Comparison of ENCODE assay signal across 24 cellular contexts in the genomic region with DNA sequence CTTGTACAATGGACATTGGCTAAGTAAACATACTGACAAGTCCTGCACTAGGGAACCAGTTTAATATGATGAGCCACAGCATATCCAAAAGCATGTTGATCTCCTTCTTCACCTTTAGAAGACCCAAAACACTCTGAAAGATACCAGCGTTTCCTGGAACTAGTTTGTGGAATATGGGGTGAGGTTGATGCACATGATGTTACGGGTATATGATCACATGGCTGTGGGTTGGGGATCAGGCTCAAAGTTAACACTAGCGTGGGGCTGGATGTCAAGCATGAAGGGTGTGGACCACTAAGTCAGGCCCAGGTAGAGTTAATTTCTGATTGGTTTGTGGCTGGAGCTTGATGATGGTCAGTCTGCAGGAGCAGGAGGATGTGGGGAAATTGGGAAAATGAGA. TPM values are rescaled to one million over a fixed set of nuclear protein-coding genes. Genes with fewer than 3 reads are reported as not detected.
DNase-seq lines count a peak whose midpoint lies in the region; ATAC-seq and TF ChIP-seq lines count a peak whose summit lies in the region.
"Had no signal": no experiment of that assay in that cellular context is flagged by ENCODE, and none has a peak within 500 bp of the region (broad histone marks: within the 10 kb centered on the region; RNA-seq: fewer than 3 reads in every experiment).

No MANE protein-coding gene starts in this region.

- POLR2A ChIA-PET in OCI-LY7 (lab: Charles Lee), result interaction anchor here (1.3 to 8.1 kb wide), 3 partner anchors 34 to 43 kb away, joined by 4 to 93 read pairs (median 9); no protein-coding TSS in a partner anchor
- POLR2A ChIA-PET in CD8-positive, alpha-beta memory T cell (lab: Charles Lee), result no interaction called here

- peak overlapping the region; percentile 77 for H3K4me2 ChIP-seq in OCI-LY7 (ENCODE audit: low read length)

- no peak for ATAC-seq in natural killer cell treated with Interleukin-12 subunit alpha and Interleukin-12 subunit beta and Interleukin-15 and Interleukin-18, amount 100 ng/mL, for 72 hours
- no peak for ATAC-seq in natural killer cell
- ATAC-seq: HCT116, Panc1, Right ventricle myocardium inferior had no signal

- H3K9me3 Mint-ChIP-seq in natural killer cell treated with Interleukin-12 subunit alpha and Interleukin-12 subunit beta and Interleukin-15 and Interleukin-18, amount 100 ng/mL, for 72 hours, result no peaks in the 10 kb centered on the region
- H3K9me3 Mint-ChIP-seq in natural killer cell, result no peaks in the 10 kb centered on the region
- H3K9me3 Mint-ChIP-seq in CD8-positive, alpha-beta memory T cell, result no peaks in the 10 kb centered on the region
- H3K9me3 Mint-ChIP-seq: CD4-positive, alpha-beta memory T cell; IgD-negative memory B cell had no signal

- H3K4me3 ChIP-seq in OCI-LY7 (ENCODE audit: low read depth, low read length, poor library complexity, severe bottlenecking) (no peak overlapping the region), stomach (no peak overlapping the region)
- no peak overlapping the region for H3K4me3 ChIP-seq in CD8-positive, alpha-beta memory T cell (ENCODE audit: low read length)
- H3K4me3 ChIP-seq: GM23248, SK-N-MC had no signal

- H3K27me3 ChIP-seq in CD8-positive, alpha-beta memory T cell (ENCODE audit: insufficient read depth, low read length, poor library complexity, severe bottlenecking), result no peaks in the 10 kb centered on the region
- peaks cover 0 to 53% (median 4%) of the 10 kb centered on the region in 3 donors for H3K27me3 ChIP-seq in stomach

- H3K27ac ChIP-seq in OCI-LY7 (ENCODE audit: low read depth, low read length, poor library complexity, severe bottlenecking) (peak overlapping the region; percentile 81), stomach (no peak overlapping the region)
- no peak overlapping the region for H3K27ac ChIP-seq in CD8-positive, alpha-beta memory T cell (ENCODE audit: low read depth, low read length)
- H3K27ac ChIP-seq: GM23248, SK-N-MC had no signal

- no peak overlapping the region for H3K4me3 Mint-ChIP-seq in natural killer cell treated with Interleukin-12 subunit alpha and Interleukin-12 subunit beta and Interleukin-15 and Interleukin-18, amount 100 ng/mL, for 72 hours
- H3K4me3 Mint-ChIP-seq in natural killer cell, result no peak overlapping the region
- H3K4me3 Mint-ChIP-seq in CD8-positive, alpha-beta memory T cell, result no peak overlapping the region
- H3K4me3 Mint-ChIP-seq: CD4-positive, alpha-beta memory T cell had no signal

- WGBS in stomach, 5 donors, result 80 to 90% (median 85%) methylated on average over 3 of the region's 3 CpGs

- H3K9me3 ChIP-seq in OCI-LY7 (ENCODE audit: low read length) (no peaks in the 10 kb centered on the region), stomach (no peaks in the 10 kb centered on the region)
- H3K9me3 ChIP-seq in CD8-positive, alpha-beta memory T cell (ENCODE audit: low read length), result no peaks in the 10 kb centered on the region

- H4K20me1 ChIP-seq in OCI-LY7 (ENCODE audit: insufficient read depth, low read length), result no peaks in the 10 kb centered on the region

- no TSS peak for BruUV-seq in OCI-LY7 (replicated peaks; lab: Mats Ljungman, UMichigan)

- H3K27me3 Mint-ChIP-seq in natural killer cell treated with Interleukin-12 subunit alpha and Interleukin-12 subunit beta and Interleukin-15 and Interleukin-18, amount 100 ng/mL, for 72 hours, result peaks cover 12 to 24% of the 10 kb centered on the region in 2 donors
- peaks cover 6 to 14% of the 10 kb centered on the region in 2 donors for H3K27me3 Mint-ChIP-seq in natural killer cell (ENCODE audit: low read depth in 2 of 2)
- H3K27me3 Mint-ChIP-seq in CD8-positive, alpha-beta memory T cell, result peaks cover 15 to 35% of the 10 kb centered on the region in 2 donors

- no peaks in the 10 kb centered on the region for H3K36me3 Mint-ChIP-seq in natural killer cell treated with Interleukin-12 subunit alpha and Interleukin-12 subunit beta and Interleukin-15 and Interleukin-18, amount 100 ng/mL, for 72 hours
- no peaks in the 10 kb centered on the region for H3K36me3 Mint-ChIP-seq in natural killer cell
- no peaks in the 10 kb centered on the region for H3K36me3 Mint-ChIP-seq in CD8-positive, alpha-beta memory T cell
- H3K36me3 Mint-ChIP-seq: CD4-positive, alpha-beta memory T cell had no signal

- CTCF ChIA-PET in OCI-LY7 (lab: Charles Lee; ENCODE audit: unreplicated experiment), result interaction anchor here (0.8 to 1.1 kb wide), 2 partner anchors 35 to 39 kb away, joined by 3 to 5 read pairs; no protein-coding TSS in a partner anchor
- CTCF ChIA-PET in CD8-positive, alpha-beta memory T cell (lab: Charles Lee), result interaction anchor here (1.6 kb wide), 1 partner anchor 12 kb away, joined by 5 read pairs; no protein-coding TSS in a partner anchor

- no peak for TF ChIP-seq EP300 in stomach (IDR thresholded peaks at IDR 0.05)

- peaks cover 58% of the 10 kb centered on the region for H3K36me3 ChIP-seq in OCI-LY7 (ENCODE audit: insufficient read depth, low read length)
- no peaks in the 10 kb centered on the region for H3K36me3 ChIP-seq in CD8-positive, alpha-beta memory T cell (ENCODE audit: insufficient read depth, low read length)
- no peaks in the 10 kb centered on the region for H3K36me3 ChIP-seq in stomach

- TF ChIP-seq CTCF in natural killer cell (IDR thresholded peaks at IDR 0.05), result no peak
- no peak for TF ChIP-seq CTCF in OCI-LY7 (conservative IDR thresholded peaks at IDR 0.05; ENCODE audit: low read length)
- no peak for TF ChIP-seq CTCF in stomach (IDR thresholded peaks at IDR 0.05)

- no peak overlapping the region for H3K27ac Mint-ChIP-seq in natural killer cell treated with Interleukin-12 subunit alpha and Interleukin-12 subunit beta and Interleukin-15 and Interleukin-18, amount 100 ng/mL, for 72 hours
- no peak overlapping the region for H3K27ac Mint-ChIP-seq in natural killer cell
- H3K27ac Mint-ChIP-seq in CD8-positive, alpha-beta memory T cell, result peak overlapping the region in 1 of 8 donors; percentile 53

- H3K9me2 ChIP-seq in OCI-LY7 (ENCODE audit: insufficient read depth, low read length), result no peaks in the 10 kb centered on the region

- TF ChIP-seq POLR2A in stomach (IDR thresholded peaks at IDR 0.05), result no peak

- no peaks in the 10 kb centered on the region for H3K4me1 Mint-ChIP-seq in natural killer cell treated with Interleukin-12 subunit alpha and Interleukin-12 subunit beta and Interleukin-15 and Interleukin-18, amount 100 ng/mL, for 72 hours (ENCODE audit: low read depth in 2 of 2)
- peaks cover 0 to 9% of the 10 kb centered on the region in 2 donors for H3K4me1 Mint-ChIP-seq in natural killer cell
- H3K4me1 Mint-ChIP-seq in CD8-positive, alpha-beta memory T cell, result peaks cover 0 to 3% (median 0%) of the 10 kb centered on the region in 3 donors
- H3K4me1 Mint-ChIP-seq: CD4-positive, alpha-beta memory T cell had no signal

- H3K4me1 ChIP-seq in OCI-LY7 (ENCODE audit: insufficient read depth, low read length, poor library complexity, severe bottlenecking) (peaks cover 85% of the 10 kb centered on the region), stomach (no peaks in the 10 kb centered on the region)
- H3K4me1 ChIP-seq in CD8-positive, alpha-beta memory T cell (ENCODE audit: insufficient read depth, low read length), result no peaks in the 10 kb centered on the region

- DNase-seq in natural killer cell treated with Interleukin-12 subunit alpha and Interleukin-12 subunit beta and Interleukin-15 and Interleukin-18, amount 100 ng/mL, for 72 hours (ENCODE audit: low spot score), result peak; percentile 15
- DNase-seq in natural killer cell (no peak), OCI-LY7 (ENCODE audit: low spot score) (no peak), mesenteric fat pad (ENCODE audit: low spot score) (peak; percentile 11), stomach (no peak), NOMO-1 treated with DMSO at 0.1 percent for 48 hours (lab: John Stamatoyannopoulos, UW; ENCODE audit: unreplicated experiment) (no peak)
- DNase-seq in CD8-positive, alpha-beta memory T cell, result no peak
- no peak for DNase-seq in effector CD4-positive, alpha-beta T cell
- DNase-seq: CD4-positive, alpha-beta memory T cell; DMS79; GM23248; NCI-H1105 treated with DMSO at 0.1 percent for 48 hours; NCI-H187 treated with DMSO at 0.1 percent for 48 hours; NCI-H446 treated with DMSO at 0.1 percent for 48 hours; NCI-H748 treated with DMSO at 0.1 percent for 48 hours had no signal

- no peak overlapping the region for H2AFZ ChIP-seq in OCI-LY7 (ENCODE audit: low read length)
- H2AFZ ChIP-seq: GM23248 had no signal

- intact Hi-C loops in natural killer cell (cut with micrococcal nuclease) (no loop called here), OCI-LY7 (cut with micrococcal nuclease; ENCODE audit: unreplicated experiment) (no loop called here), stomach (cut with DNase I; ENCODE audit: low total_unique reads) (no loop called here)

- H3K79me2 ChIP-seq in OCI-LY7 (ENCODE audit: insufficient read depth, low read depth, low read length), result peaks cover 36% of the 10 kb centered on the region

RNA-seq across cellular contexts. Expression of gene IGLL5, which starts 9.0 kb away (rescaled TPM):
- total RNA-seq in natural killer cell treated with Interleukin-12 subunit alpha and Interleukin-12 subunit beta and Interleukin-15 and Interleukin-18, amount 100 ng/mL, for 72 hours, result 1 to 10 TPM in 1 of 2 donors, not detected in 1; 5.4 TPM
- total RNA-seq in natural killer cell, result 100 to 1,000 TPM in 1 of 3 donors, under 1 TPM in 2; 0.38 to 124 (median 0.93) TPM
- total RNA-seq in OCI-LY7 (2014; rRNA removed; shearing (Covaris generic)), result 219 TPM in 2 replicates
- 364 and 387 TPM in 2 replicates for total RNA-seq in OCI-LY7 (2022)
- not detected for total RNA-seq in mesenteric fat pad
- not detected for total RNA-seq in CD8-positive, alpha-beta memory T cell
- polyA plus RNA-seq in CD8-positive, alpha-beta memory T cell, result not detected
- 10 to 100 TPM in 2 of 5 donors, 1 to 10 TPM in 1, not detected in 2; 2.0 to 53.1 (median 12.3) TPM for total RNA-seq in stomach
- 10 to 100 TPM; 19.7 to 22.6 (median 19.8) TPM for polyA plus RNA-seq in stomach
- total RNA-seq: A673; CD4-positive, alpha-beta memory T cell; G401; GM23248; HT1080; LHCN-M2; Right ventricle myocardium inferior had no signal
- polyA plus RNA-seq: GM23248 had no signal

Comparison
In these comparisons a context has a peak if more than half of its experiments do, and no peak if none do; other contexts are left out.
1. DNase-seq: peak in natural killer cell treated with Interleukin-12 subunit alpha and Interleukin-12 subunit beta and Interleukin-15 and Interleukin-18, amount 100 ng/mL, for 72 hours (single experiment) and mesenteric fat pad (single experiment); none in natural killer cell (single experiment), OCI-LY7 (single experiment), CD8-positive, alpha-beta memory T cell (0 of 5), effector CD4-positive, alpha-beta T cell (single experiment), stomach (single experiment) and NOMO-1 treated with DMSO at 0.1 percent for 48 hours (single experiment).